In the genomic region with DNA sequence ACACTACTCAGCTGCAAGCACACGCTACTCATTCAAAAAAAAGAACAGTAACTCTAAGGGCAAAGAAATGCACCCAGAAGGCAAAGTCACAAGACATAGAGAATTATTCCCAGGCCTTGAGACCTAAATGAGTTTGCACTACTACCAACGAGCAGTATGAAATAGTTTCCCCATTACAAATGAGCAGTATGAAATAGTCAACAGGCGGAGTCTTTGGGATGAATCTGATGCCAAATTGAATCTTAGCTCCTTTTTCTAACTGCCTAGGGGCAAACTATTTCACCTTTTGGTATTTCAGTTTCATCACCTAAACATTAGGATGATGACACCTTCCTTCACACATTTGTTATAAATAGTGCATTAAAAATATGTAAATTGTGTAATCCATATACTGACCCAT, we compare ENCODE assay signal across 19 cellular contexts.
"Had no signal": no experiment of that assay in that cellular context is flagged by ENCODE, and none has a peak within 500 bp of the region (broad histone marks: within the 10 kb centered on the region; RNA-seq: fewer than 3 reads in every experiment).

No MANE protein-coding gene starts in this region.

- H3K4me3 ChIP-seq: adrenal gland, body of pancreas, esophagus muscularis mucosa, lung, right atrium auricular region, tibial artery had no signal

- H3K4me3 Mint-ChIP-seq: activated CD4-positive, alpha-beta T cell treated with anti-CD3 and anti-CD28 coated beads, Interleukin-2, amount 10 ng/mL, durations not matched to agents 7 days and 5 days; activated naive CD4-positive, alpha-beta T cell treated with anti-CD3 and anti-CD28 coated beads, Interleukin-2, amount 10 ng/mL, durations not matched to agents 7 days and 5 days; activated T-helper 17 cell treated with anti-CD3 and anti-CD28 coated beads, Interleukin-2, amount 50 U/mL, for 72 hours; naive B cell; stimulated activated effector memory CD8-positive, alpha-beta T cell treated with anti-CD3 and anti-CD28 coated beads, Interleukin-12 subunit alpha, Interleukin-12 subunit beta, amount 100 ng/mL, for 72 hours; T-helper 1 cell treated with Interleukin-12 subunit alpha and Interleukin-12 subunit beta and Interleukin-4 antibody, amounts not matched to agents 30 μg/mL and 1 μg/mL, for 36 hours; WTC11 had no signal

- ATAC-seq: activated T-helper 17 cell treated with anti-CD3 and anti-CD28 coated beads, Interleukin-2, amount 50 U/mL, for 72 hours; body of pancreas; left cardiac atrium; stimulated activated effector memory CD8-positive, alpha-beta T cell treated with anti-CD3 and anti-CD28 coated beads, Interleukin-12 subunit alpha, Interleukin-12 subunit beta, amount 100 ng/mL, for 72 hours; WTC11 had no signal

- H3K9me3 Mint-ChIP-seq: activated CD4-positive, alpha-beta T cell treated with anti-CD3 and anti-CD28 coated beads, Interleukin-2, amount 10 ng/mL, durations not matched to agents 7 days and 5 days; activated naive CD4-positive, alpha-beta T cell treated with anti-CD3 and anti-CD28 coated beads, Interleukin-2, amount 10 ng/mL, durations not matched to agents 7 days and 5 days; T-helper 1 cell treated with Interleukin-12 subunit alpha and Interleukin-12 subunit beta and Interleukin-4 antibody, amounts not matched to agents 30 μg/mL and 1 μg/mL, for 36 hours; WTC11 had no signal

- H3K27ac Mint-ChIP-seq: activated CD4-positive, alpha-beta T cell treated with anti-CD3 and anti-CD28 coated beads, Interleukin-2, amount 10 ng/mL, durations not matched to agents 7 days and 5 days; activated naive CD4-positive, alpha-beta T cell treated with anti-CD3 and anti-CD28 coated beads, Interleukin-2, amount 10 ng/mL, durations not matched to agents 7 days and 5 days; activated T-helper 17 cell treated with anti-CD3 and anti-CD28 coated beads, Interleukin-2, amount 50 U/mL, for 72 hours; naive B cell; stimulated activated effector memory CD8-positive, alpha-beta T cell treated with anti-CD3 and anti-CD28 coated beads, Interleukin-12 subunit alpha, Interleukin-12 subunit beta, amount 100 ng/mL, for 72 hours; T-helper 1 cell treated with Interleukin-12 subunit alpha and Interleukin-12 subunit beta and Interleukin-4 antibody, amounts not matched to agents 30 μg/mL and 1 μg/mL, for 36 hours; WTC11 had no signal

- H3K36me3 Mint-ChIP-seq: activated naive CD4-positive, alpha-beta T cell treated with anti-CD3 and anti-CD28 coated beads, Interleukin-2, amount 10 ng/mL, durations not matched to agents 7 days and 5 days; naive B cell; stimulated activated effector memory CD8-positive, alpha-beta T cell treated with anti-CD3 and anti-CD28 coated beads, Interleukin-12 subunit alpha, Interleukin-12 subunit beta, amount 100 ng/mL, for 72 hours; WTC11 had no signal

- H3K4me1 ChIP-seq: adrenal gland, right atrium auricular region, tibial artery had no signal

- H3K27me3 Mint-ChIP-seq: activated CD4-positive, alpha-beta T cell treated with anti-CD3 and anti-CD28 coated beads, Interleukin-2, amount 10 ng/mL, durations not matched to agents 7 days and 5 days; activated naive CD4-positive, alpha-beta T cell treated with anti-CD3 and anti-CD28 coated beads, Interleukin-2, amount 10 ng/mL, durations not matched to agents 7 days and 5 days; activated T-helper 17 cell treated with anti-CD3 and anti-CD28 coated beads, Interleukin-2, amount 50 U/mL, for 72 hours; naive B cell had no signal

- DNase-seq: activated CD4-positive, alpha-beta T cell treated with anti-CD3 and anti-CD28 coated beads, Interleukin-2, amount 10 ng/mL, durations not matched to agents 7 days and 5 days; activated CD8-positive, alpha-beta memory T cell treated with anti-CD3 and anti-CD28 coated beads for 24 hours; activated naive CD4-positive, alpha-beta T cell treated with anti-CD3 and anti-CD28 coated beads, Interleukin-2, amount 10 ng/mL, durations not matched to agents 7 days and 5 days; adrenal gland; body of pancreas; cerebellar nuclear complex; dermis blood vessel endothelial cell; hypothalamus; left cardiac atrium; naive B cell; posterior cingulate gyrus; tibial artery had no signal

- H3K27me3 ChIP-seq: adrenal gland, body of pancreas, esophagus muscularis mucosa, right atrium auricular region, tibial artery had no signal

- H3K36me3 ChIP-seq: adrenal gland, esophagus muscularis mucosa, right atrium auricular region, tibial artery had no signal

- H3K27ac ChIP-seq: adrenal gland, body of pancreas, right atrium auricular region, tibial artery had no signal

- H3K9me3 ChIP-seq: adrenal gland, body of pancreas, esophagus muscularis mucosa, right atrium auricular region, tibial artery had no signal

- H3K4me1 Mint-ChIP-seq: activated CD4-positive, alpha-beta T cell treated with anti-CD3 and anti-CD28 coated beads, Interleukin-2, amount 10 ng/mL, durations not matched to agents 7 days and 5 days; activated naive CD4-positive, alpha-beta T cell treated with anti-CD3 and anti-CD28 coated beads, Interleukin-2, amount 10 ng/mL, durations not matched to agents 7 days and 5 days; activated T-helper 17 cell treated with anti-CD3 and anti-CD28 coated beads, Interleukin-2, amount 50 U/mL, for 72 hours; naive B cell; stimulated activated effector memory CD8-positive, alpha-beta T cell treated with anti-CD3 and anti-CD28 coated beads, Interleukin-12 subunit alpha, Interleukin-12 subunit beta, amount 100 ng/mL, for 72 hours had no signal
